ENCODE assay signal across 14 cellular contexts in genomic region chr2:6224267-6224666, GRCh38.
DNase-seq lines count a peak whose midpoint lies in the region; ATAC-seq and TF ChIP-seq lines count a peak whose summit lies in the region.
"Had no signal": no experiment of that assay in that cellular context is flagged by ENCODE, and none has a peak within 500 bp of the region (broad histone marks: within the 10 kb centered on the region; RNA-seq: fewer than 3 reads in every experiment).

No MANE protein-coding gene starts in this region.

- H4K20me1 ChIP-seq in hepatocyte (ENCODE audit: insufficient read depth, poor library complexity, severe bottlenecking), result no peaks in the 10 kb centered on the region

- ATAC-seq in GM18502 (IDR thresholded peaks at IDR 0.05; ENCODE audit: poor library complexity, unreplicated experiment), result peak; percentile 89
- peak; percentile 82 for ATAC-seq in GM21528 (IDR thresholded peaks at IDR 0.05; ENCODE audit: low FRiP score, unreplicated experiment)
- peak; percentile 88 for ATAC-seq in HG03159 (IDR thresholded peaks at IDR 0.05; ENCODE audit: unreplicated experiment)
- ATAC-seq: Right ventricle myocardium inferior had no signal

- H3K4me2 ChIP-seq in hepatocyte, result no peak overlapping the region

- H3K4me1 ChIP-seq in hepatocyte (ENCODE audit: insufficient read depth), result no peaks in the 10 kb centered on the region
- H3K4me1 ChIP-seq: testis had no signal

- no peaks in the 10 kb centered on the region for H3K9me3 ChIP-seq in hepatocyte (ENCODE audit: low read depth)
- H3K9me3 ChIP-seq: testis had no signal

- POLR2A ChIA-PET in RWPE1 (lab: Yijun Ruan, JAX; ENCODE audit: low non-redundant PET), result no interaction called here

- no peaks in the 10 kb centered on the region for H3K36me3 ChIP-seq in hepatocyte (replicated peaks; ENCODE audit: insufficient read depth, low read depth)

- no peaks in the 10 kb centered on the region for H3K79me2 ChIP-seq in hepatocyte

- H2AFZ ChIP-seq in hepatocyte, result no peak overlapping the region

- DNase-seq in left kidney (ENCODE audit: low read depth, low spot score) (peak; percentile 95), RWPE1 (ENCODE audit: low spot score) (no peak), hepatocyte (ENCODE audit: low spot score) (no peak), iPS-NIHi11 (ENCODE audit: low spot score) (no peak)
- no peak for DNase-seq in stimulated activated naive CD4-positive, alpha-beta T cell (lab: John Stamatoyannopoulos, UW)
- DNase-seq: aorta, endodermal cell, hypothalamus, NCI-H345, testis had no signal

- H3K27ac ChIP-seq in RWPE1, result no peak overlapping the region
- H3K27ac ChIP-seq in hepatocyte, result no peak overlapping the region
- H3K27ac ChIP-seq: testis had no signal

- TF ChIP-seq CTCF in RWPE1 (conservative IDR thresholded peaks at IDR 0.05; ENCODE audit: low read depth), result no peak
- TF ChIP-seq CTCF in hepatocyte (IDR thresholded peaks at IDR 0.05; ENCODE audit: poor library complexity), result no peak

- CTCF ChIA-PET in RWPE1 (lab: Yijun Ruan, JAX), result no interaction called here

- no peaks in the 10 kb centered on the region for H3K9me2 ChIP-seq in hepatocyte (replicated peaks; ENCODE audit: insufficient read depth)

- no peak overlapping the region for H3K4me3 ChIP-seq in hepatocyte
- H3K4me3 ChIP-seq: testis had no signal

- 65% methylated on average over 4 of the region's 4 CpGs for WGBS in hepatocyte (ENCODE audit: low lambda C conversion rate, missing lambda C conversion rate)

- no peaks in the 10 kb centered on the region for H3K27me3 ChIP-seq in hepatocyte
- H3K27me3 ChIP-seq: testis had no signal
